1 cellular context compared by ENCODE assay signal in the genomic region with DNA sequence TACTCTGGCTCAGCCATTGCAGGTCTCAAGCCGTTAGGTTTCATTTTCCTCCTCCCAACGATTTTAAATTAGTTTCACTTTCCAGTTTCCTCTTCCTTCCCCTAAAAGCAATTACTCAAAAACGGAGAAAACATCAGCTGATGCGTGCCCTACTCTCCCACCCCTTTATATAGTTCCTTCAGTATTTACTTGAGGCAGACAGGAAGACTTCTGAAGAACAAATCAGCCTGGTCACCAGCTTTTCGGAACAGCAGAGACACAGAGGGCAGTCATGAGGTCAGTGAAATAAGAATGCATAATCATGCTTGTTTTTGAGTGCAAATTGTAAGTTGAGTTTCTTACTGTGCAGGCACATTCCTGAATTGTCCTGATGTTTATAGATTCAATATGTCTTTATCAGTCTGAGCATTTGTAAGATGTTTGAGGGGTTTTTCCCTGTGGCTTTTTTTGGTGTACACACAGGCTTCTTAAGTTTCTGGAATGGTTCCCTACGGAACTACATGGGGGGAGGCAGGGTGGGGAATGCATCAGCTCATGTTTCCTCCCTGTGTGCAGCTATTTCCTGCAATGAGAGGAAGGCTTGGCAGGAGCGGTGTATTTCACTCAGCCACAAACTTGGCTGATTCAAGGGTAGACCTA.
TF ChIP-seq lines count a peak whose summit lies in the region.

A gene with protein sequence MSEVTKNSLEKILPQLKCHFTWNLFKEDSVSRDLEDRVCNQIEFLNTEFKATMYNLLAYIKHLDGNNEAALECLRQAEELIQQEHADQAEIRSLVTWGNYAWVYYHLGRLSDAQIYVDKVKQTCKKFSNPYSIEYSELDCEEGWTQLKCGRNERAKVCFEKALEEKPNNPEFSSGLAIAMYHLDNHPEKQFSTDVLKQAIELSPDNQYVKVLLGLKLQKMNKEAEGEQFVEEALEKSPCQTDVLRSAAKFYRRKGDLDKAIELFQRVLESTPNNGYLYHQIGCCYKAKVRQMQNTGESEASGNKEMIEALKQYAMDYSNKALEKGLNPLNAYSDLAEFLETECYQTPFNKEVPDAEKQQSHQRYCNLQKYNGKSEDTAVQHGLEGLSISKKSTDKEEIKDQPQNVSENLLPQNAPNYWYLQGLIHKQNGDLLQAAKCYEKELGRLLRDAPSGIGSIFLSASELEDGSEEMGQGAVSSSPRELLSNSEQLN (plus strand): TSS at position 195 of the 639 bp plus-strand sequence. CDS start 77 bp downstream, at position 272.

TF ChIP-seq in K562, 482 proteins besides CTCF, POLR2A, EP300 and RAD21 (continued from another document and continues in another):
- TF ChIP-seq, protein P1, sequence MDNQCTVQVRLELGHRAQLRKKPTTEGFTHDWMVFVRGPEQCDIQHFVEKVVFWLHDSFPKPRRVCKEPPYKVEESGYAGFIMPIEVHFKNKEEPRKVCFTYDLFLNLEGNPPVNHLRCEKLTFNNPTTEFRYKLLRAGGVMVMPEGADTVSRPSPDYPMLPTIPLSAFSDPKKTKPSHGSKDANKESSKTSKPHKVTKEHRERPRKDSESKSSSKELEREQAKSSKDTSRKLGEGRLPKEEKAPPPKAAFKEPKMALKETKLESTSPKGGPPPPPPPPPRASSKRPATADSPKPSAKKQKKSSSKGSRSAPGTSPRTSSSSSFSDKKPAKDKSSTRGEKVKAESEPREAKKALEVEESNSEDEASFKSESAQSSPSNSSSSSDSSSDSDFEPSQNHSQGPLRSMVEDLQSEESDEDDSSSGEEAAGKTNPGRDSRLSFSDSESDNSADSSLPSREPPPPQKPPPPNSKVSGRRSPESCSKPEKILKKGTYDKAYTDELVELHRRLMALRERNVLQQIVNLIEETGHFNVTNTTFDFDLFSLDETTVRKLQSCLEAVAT (IDR thresholded peaks at IDR 0.05): 0 out of 4 replicates have a peak, but pooled peaks of 1 of the 2 experiments have one; percentile 22
- TF ChIP-seq KDM4B (IDR thresholded peaks at IDR 0.05; ENCODE audit: borderline replicate concordance in 2 of 2, low read depth in 1 of 2) (no peak), DACH1 (IDR thresholded peaks at IDR 0.05; ENCODE audit: partially characterized antibody) (no peak), POLR2G (IDR thresholded peaks at IDR 0.05; ENCODE audit: low read depth, low read length) (no peak), ATF7 (IDR thresholded peaks at IDR 0.05) (peak; percentile 56; the same call in 1 of the 2 replicates), ZNF274 (IDR thresholded peaks at IDR 0.05; ENCODE audit: borderline replicate concordance, low read depth, low read length) (no peak), CREM (IDR thresholded peaks at IDR 0.05; ENCODE audit: low read depth) (0 out of 2 replicates have a peak, but pooled peaks have one; percentile 14), KHSRP (IDR thresholded peaks at IDR 0.05) (no peak), HEY1 (CRISPR knock-in tag; IDR thresholded peaks at IDR 0.05; ENCODE audit: borderline replicate concordance) (no peak), NFYB (IDR thresholded peaks at IDR 0.05; ENCODE audit: extremely low read depth, insufficient read length) (no peak), KAT8 (IDR thresholded peaks at IDR 0.05; ENCODE audit: low read depth) (no peak), ZNF175 (CRISPR knock-in tag; IDR thresholded peaks at IDR 0.05; ENCODE audit: low read depth) (peak; percentile 56; the same call in 1 of the 2 replicates), EP400 (IDR thresholded peaks at IDR 0.05) (peak; percentile 65), KLF6 (CRISPR knock-in tag; IDR thresholded peaks at IDR 0.05; ENCODE audit: borderline replicate concordance) (no peak), EHMT2 (IDR thresholded peaks at IDR 0.05) (no peak; the same call in none of the 2 replicates), NFRKB (IDR thresholded peaks at IDR 0.05; ENCODE audit: low read depth) (peak; percentile 83), SUPT5H (IDR thresholded peaks at IDR 0.05) (peak; percentile 51; the same call in 1 of the 2 replicates)
- TF ChIP-seq, protein P2, sequence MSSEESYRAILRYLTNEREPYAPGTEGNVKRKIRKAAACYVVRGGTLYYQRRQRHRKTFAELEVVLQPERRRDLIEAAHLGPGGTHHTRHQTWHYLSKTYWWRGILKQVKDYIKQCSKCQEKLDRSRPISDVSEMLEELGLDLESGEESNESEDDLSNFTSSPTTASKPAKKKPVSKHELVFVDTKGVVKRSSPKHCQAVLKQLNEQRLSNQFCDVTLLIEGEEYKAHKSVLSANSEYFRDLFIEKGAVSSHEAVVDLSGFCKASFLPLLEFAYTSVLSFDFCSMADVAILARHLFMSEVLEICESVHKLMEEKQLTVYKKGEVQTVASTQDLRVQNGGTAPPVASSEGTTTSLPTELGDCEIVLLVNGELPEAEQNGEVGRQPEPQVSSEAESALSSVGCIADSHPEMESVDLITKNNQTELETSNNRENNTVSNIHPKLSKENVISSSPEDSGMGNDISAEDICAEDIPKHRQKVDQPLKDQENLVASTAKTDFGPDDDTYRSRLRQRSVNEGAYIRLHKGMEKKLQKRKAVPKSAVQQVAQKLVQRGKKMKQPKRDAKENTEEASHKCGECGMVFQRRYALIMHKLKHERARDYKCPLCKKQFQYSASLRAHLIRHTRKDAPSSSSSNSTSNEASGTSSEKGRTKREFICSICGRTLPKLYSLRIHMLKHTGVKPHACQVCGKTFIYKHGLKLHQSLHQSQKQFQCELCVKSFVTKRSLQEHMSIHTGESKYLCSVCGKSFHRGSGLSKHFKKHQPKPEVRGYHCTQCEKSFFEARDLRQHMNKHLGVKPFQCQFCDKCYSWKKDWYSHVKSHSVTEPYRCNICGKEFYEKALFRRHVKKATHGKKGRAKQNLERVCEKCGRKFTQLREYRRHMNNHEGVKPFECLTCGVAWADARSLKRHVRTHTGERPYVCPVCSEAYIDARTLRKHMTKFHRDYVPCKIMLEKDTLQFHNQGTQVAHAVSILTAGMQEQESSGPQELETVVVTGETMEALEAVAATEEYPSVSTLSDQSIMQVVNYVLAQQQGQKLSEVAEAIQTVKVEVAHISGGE (CRISPR knock-in tag; IDR thresholded peaks at IDR 0.05): peak in 1 of 3 experiments; percentile 85; a peak in 2 of 6 replicates
- TF ChIP-seq, protein P3, sequence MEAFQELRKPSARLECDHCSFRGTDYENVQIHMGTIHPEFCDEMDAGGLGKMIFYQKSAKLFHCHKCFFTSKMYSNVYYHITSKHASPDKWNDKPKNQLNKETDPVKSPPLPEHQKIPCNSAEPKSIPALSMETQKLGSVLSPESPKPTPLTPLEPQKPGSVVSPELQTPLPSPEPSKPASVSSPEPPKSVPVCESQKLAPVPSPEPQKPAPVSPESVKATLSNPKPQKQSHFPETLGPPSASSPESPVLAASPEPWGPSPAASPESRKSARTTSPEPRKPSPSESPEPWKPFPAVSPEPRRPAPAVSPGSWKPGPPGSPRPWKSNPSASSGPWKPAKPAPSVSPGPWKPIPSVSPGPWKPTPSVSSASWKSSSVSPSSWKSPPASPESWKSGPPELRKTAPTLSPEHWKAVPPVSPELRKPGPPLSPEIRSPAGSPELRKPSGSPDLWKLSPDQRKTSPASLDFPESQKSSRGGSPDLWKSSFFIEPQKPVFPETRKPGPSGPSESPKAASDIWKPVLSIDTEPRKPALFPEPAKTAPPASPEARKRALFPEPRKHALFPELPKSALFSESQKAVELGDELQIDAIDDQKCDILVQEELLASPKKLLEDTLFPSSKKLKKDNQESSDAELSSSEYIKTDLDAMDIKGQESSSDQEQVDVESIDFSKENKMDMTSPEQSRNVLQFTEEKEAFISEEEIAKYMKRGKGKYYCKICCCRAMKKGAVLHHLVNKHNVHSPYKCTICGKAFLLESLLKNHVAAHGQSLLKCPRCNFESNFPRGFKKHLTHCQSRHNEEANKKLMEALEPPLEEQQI (IDR thresholded peaks at IDR 0.05): no peak
- TF ChIP-seq, protein P4, sequence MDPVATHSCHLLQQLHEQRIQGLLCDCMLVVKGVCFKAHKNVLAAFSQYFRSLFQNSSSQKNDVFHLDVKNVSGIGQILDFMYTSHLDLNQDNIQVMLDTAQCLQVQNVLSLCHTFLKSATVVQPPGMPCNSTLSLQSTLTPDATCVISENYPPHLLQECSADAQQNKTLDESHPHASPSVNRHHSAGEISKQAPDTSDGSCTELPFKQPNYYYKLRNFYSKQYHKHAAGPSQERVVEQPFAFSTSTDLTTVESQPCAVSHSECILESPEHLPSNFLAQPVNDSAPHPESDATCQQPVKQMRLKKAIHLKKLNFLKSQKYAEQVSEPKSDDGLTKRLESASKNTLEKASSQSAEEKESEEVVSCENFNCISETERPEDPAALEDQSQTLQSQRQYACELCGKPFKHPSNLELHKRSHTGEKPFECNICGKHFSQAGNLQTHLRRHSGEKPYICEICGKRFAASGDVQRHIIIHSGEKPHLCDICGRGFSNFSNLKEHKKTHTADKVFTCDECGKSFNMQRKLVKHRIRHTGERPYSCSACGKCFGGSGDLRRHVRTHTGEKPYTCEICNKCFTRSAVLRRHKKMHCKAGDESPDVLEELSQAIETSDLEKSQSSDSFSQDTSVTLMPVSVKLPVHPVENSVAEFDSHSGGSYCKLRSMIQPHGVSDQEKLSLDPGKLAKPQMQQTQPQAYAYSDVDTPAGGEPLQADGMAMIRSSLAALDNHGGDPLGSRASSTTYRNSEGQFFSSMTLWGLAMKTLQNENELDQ (CRISPR knock-in tag; IDR thresholded peaks at IDR 0.05; ENCODE audit: borderline replicate concordance): no peak
- TF ChIP-seq, protein P5, sequence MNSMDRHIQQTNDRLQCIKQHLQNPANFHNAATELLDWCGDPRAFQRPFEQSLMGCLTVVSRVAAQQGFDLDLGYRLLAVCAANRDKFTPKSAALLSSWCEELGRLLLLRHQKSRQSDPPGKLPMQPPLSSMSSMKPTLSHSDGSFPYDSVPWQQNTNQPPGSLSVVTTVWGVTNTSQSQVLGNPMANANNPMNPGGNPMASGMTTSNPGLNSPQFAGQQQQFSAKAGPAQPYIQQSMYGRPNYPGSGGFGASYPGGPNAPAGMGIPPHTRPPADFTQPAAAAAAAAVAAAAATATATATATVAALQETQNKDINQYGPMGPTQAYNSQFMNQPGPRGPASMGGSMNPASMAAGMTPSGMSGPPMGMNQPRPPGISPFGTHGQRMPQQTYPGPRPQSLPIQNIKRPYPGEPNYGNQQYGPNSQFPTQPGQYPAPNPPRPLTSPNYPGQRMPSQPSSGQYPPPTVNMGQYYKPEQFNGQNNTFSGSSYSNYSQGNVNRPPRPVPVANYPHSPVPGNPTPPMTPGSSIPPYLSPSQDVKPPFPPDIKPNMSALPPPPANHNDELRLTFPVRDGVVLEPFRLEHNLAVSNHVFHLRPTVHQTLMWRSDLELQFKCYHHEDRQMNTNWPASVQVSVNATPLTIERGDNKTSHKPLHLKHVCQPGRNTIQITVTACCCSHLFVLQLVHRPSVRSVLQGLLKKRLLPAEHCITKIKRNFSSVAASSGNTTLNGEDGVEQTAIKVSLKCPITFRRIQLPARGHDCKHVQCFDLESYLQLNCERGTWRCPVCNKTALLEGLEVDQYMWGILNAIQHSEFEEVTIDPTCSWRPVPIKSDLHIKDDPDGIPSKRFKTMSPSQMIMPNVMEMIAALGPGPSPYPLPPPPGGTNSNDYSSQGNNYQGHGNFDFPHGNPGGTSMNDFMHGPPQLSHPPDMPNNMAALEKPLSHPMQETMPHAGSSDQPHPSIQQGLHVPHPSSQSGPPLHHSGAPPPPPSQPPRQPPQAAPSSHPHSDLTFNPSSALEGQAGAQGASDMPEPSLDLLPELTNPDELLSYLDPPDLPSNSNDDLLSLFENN (IDR thresholded peaks at IDR 0.05; ENCODE audit: low read depth in 2 of 2, low read length in 2 of 2): no peak
- TF ChIP-seq, protein P6, sequence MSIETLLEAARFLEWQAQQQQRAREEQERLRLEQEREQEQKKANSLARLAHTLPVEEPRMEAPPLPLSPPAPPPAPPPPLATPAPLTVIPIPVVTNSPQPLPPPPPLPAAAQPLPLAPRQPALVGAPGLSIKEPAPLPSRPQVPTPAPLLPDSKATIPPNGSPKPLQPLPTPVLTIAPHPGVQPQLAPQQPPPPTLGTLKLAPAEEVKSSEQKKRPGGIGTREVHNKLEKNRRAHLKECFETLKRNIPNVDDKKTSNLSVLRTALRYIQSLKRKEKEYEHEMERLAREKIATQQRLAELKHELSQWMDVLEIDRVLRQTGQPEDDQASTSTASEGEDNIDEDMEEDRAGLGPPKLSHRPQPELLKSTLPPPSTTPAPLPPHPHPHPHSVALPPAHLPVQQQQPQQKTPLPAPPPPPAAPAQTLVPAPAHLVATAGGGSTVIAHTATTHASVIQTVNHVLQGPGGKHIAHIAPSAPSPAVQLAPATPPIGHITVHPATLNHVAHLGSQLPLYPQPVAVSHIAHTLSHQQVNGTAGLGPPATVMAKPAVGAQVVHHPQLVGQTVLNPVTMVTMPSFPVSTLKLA (conservative IDR thresholded peaks at IDR 0.05): peak; percentile 17 to 43; a peak in 1 of 4 replicates
- TF ChIP-seq, protein P7, sequence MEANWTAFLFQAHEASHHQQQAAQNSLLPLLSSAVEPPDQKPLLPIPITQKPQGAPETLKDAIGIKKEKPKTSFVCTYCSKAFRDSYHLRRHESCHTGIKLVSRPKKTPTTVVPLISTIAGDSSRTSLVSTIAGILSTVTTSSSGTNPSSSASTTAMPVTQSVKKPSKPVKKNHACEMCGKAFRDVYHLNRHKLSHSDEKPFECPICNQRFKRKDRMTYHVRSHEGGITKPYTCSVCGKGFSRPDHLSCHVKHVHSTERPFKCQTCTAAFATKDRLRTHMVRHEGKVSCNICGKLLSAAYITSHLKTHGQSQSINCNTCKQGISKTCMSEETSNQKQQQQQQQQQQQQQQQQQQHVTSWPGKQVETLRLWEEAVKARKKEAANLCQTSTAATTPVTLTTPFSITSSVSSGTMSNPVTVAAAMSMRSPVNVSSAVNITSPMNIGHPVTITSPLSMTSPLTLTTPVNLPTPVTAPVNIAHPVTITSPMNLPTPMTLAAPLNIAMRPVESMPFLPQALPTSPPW (CRISPR knock-in tag; IDR thresholded peaks at IDR 0.05): peak; percentile 86
- TF ChIP-seq, protein P8, sequence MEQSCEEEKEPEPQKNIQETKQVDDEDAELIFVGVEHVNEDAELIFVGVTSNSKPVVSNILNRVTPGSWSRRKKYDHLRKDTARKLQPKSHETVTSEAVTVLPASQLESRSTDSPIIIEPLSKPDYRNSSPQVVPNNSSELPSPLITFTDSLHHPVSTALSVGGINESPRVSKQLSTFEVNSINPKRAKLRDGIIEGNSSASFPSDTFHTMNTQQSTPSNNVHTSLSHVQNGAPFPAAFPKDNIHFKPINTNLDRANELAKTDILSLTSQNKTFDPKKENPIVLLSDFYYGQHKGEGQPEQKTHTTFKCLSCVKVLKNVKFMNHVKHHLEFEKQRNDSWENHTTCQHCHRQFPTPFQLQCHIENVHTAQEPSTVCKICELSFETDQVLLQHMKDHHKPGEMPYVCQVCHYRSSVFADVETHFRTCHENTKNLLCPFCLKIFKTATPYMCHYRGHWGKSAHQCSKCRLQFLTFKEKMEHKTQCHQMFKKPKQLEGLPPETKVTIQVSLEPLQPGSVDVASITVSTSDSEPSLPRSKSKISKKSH (CRISPR knock-in tag; IDR thresholded peaks at IDR 0.05): no peak
- TF ChIP-seq, protein P9, sequence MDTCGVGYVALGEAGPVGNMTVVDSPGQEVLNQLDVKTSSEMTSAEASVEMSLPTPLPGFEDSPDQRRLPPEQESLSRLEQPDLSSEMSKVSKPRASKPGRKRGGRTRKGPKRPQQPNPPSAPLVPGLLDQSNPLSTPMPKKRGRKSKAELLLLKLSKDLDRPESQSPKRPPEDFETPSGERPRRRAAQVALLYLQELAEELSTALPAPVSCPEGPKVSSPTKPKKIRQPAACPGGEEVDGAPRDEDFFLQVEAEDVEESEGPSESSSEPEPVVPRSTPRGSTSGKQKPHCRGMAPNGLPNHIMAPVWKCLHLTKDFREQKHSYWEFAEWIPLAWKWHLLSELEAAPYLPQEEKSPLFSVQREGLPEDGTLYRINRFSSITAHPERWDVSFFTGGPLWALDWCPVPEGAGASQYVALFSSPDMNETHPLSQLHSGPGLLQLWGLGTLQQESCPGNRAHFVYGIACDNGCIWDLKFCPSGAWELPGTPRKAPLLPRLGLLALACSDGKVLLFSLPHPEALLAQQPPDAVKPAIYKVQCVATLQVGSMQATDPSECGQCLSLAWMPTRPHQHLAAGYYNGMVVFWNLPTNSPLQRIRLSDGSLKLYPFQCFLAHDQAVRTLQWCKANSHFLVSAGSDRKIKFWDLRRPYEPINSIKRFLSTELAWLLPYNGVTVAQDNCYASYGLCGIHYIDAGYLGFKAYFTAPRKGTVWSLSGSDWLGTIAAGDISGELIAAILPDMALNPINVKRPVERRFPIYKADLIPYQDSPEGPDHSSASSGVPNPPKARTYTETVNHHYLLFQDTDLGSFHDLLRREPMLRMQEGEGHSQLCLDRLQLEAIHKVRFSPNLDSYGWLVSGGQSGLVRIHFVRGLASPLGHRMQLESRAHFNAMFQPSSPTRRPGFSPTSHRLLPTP (IDR thresholded peaks at IDR 0.05; ENCODE audit: borderline replicate concordance, extremely low read depth, insufficient read length): no peak
